1 cellular context compared by ENCODE assay signal in the genomic region with DNA sequence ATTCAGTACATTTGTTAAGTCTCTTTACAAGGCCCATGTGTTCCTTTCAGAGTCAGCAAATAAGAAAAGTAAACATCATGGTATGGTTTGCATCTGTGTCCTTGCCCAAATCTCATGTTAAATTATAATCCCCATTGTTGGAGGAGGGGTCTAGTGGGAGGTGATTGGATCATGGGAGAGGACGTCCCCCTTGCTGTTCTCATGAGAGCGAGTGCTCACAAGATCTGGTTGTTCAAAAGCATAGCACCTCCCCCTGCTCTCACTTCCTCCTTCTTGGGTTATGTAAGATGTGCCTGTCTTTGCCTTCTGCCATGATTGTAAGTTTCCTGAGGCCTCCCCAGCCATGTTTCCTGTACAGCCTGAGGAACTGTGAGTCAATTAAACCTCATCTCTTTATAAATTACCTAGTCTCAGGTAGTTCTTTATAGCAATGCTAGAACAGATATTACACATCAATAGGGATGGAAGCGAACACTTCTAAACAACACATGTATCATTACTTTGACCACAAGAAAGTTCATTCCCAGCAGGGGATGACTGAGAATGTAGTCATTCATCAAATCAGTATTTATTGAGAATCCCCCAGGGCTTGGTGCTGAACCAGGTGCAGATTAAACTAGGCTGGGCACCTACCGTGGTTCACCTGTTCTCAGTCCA.
TF ChIP-seq lines count a peak whose summit lies in the region.

No MANE protein-coding gene starts in this region.

TF ChIP-seq in HepG2, 621 proteins besides CTCF, POLR2A, EP300 and RAD21 (continues in another document):
- 0 out of 2 replicates have a peak, but pooled peaks have one; percentile 13 for TF ChIP-seq ZMYM4 (CRISPR knock-in tag; IDR thresholded peaks at IDR 0.05)
- TF ChIP-seq TSC22D2 (CRISPR knock-in tag; IDR thresholded peaks at IDR 0.05; ENCODE audit: borderline replicate concordance) = no peak
- TF ChIP-seq ELF3 (CRISPR knock-in tag; IDR thresholded peaks at IDR 0.05) = peak; percentile 82
- TF ChIP-seq RXRB (CRISPR knock-in tag; IDR thresholded peaks at IDR 0.05; ENCODE audit: borderline replicate concordance) = peak; percentile 36; the same call in 1 of the 2 replicates
- TF ChIP-seq RFX5 (IDR thresholded peaks at IDR 0.05; ENCODE audit: low read depth, low read length) = no peak
- no peak for TF ChIP-seq NFE2L1 (CRISPR knock-in tag; IDR thresholded peaks at IDR 0.05; ENCODE audit: borderline replicate concordance)
- TF ChIP-seq GABPA (IDR thresholded peaks at IDR 0.05; ENCODE audit: low read depth, low read length) = no peak
- 0 out of 2 replicates have a peak, but pooled peaks have one; percentile 15 for TF ChIP-seq GABPA (CRISPR knock-in tag; IDR thresholded peaks at IDR 0.05; ENCODE audit: low read depth)
- TF ChIP-seq THAP11 (CRISPR knock-in tag; IDR thresholded peaks at IDR 0.05) = 0 out of 2 replicates have a peak, but pooled peaks have one; percentile 25
- TF ChIP-seq REPIN1 (CRISPR knock-in tag; IDR thresholded peaks at IDR 0.05; ENCODE audit: borderline replicate concordance, low read depth) = no peak
- TF ChIP-seq GATAD2A (CRISPR knock-in tag; IDR thresholded peaks at IDR 0.05) = 0 out of 2 replicates have a peak, but pooled peaks have one; percentile 34
- 0 out of 2 replicates have a peak, but pooled peaks have one; percentile 41 for TF ChIP-seq ZNF263 (CRISPR knock-in tag; IDR thresholded peaks at IDR 0.05)
- peak; percentile 67; the same call in 1 of the 2 replicates for TF ChIP-seq PITX1 (CRISPR knock-in tag; IDR thresholded peaks at IDR 0.05)
- no peak for TF ChIP-seq IKZF1 (IDR thresholded peaks at IDR 0.05)
- no peak for TF ChIP-seq MATR3 (CRISPR knock-in tag; IDR thresholded peaks at IDR 0.05)
- TF ChIP-seq MAFF (IDR thresholded peaks at IDR 0.05; ENCODE audit: low read depth, low read length) = peak; percentile 26; the same call in 1 of the 2 replicates
- TF ChIP-seq, protein P1, sequence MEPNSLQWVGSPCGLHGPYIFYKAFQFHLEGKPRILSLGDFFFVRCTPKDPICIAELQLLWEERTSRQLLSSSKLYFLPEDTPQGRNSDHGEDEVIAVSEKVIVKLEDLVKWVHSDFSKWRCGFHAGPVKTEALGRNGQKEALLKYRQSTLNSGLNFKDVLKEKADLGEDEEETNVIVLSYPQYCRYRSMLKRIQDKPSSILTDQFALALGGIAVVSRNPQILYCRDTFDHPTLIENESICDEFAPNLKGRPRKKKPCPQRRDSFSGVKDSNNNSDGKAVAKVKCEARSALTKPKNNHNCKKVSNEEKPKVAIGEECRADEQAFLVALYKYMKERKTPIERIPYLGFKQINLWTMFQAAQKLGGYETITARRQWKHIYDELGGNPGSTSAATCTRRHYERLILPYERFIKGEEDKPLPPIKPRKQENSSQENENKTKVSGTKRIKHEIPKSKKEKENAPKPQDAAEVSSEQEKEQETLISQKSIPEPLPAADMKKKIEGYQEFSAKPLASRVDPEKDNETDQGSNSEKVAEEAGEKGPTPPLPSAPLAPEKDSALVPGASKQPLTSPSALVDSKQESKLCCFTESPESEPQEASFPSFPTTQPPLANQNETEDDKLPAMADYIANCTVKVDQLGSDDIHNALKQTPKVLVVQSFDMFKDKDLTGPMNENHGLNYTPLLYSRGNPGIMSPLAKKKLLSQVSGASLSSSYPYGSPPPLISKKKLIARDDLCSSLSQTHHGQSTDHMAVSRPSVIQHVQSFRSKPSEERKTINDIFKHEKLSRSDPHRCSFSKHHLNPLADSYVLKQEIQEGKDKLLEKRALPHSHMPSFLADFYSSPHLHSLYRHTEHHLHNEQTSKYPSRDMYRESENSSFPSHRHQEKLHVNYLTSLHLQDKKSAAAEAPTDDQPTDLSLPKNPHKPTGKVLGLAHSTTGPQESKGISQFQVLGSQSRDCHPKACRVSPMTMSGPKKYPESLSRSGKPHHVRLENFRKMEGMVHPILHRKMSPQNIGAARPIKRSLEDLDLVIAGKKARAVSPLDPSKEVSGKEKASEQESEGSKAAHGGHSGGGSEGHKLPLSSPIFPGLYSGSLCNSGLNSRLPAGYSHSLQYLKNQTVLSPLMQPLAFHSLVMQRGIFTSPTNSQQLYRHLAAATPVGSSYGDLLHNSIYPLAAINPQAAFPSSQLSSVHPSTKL (CRISPR knock-in tag; IDR thresholded peaks at IDR 0.05) = 0 out of 2 replicates have a peak, but pooled peaks have one; percentile 11
- TF ChIP-seq MIXL1 (CRISPR knock-in tag; IDR thresholded peaks at IDR 0.05) = 0 out of 2 replicates have a peak, but pooled peaks have one; percentile 15
- peak; percentile 25; the same call in 1 of the 2 replicates for TF ChIP-seq POGZ (CRISPR knock-in tag; IDR thresholded peaks at IDR 0.05)
- TF ChIP-seq ISL2 (CRISPR knock-in tag; IDR thresholded peaks at IDR 0.05) = no peak
- TF ChIP-seq, protein P2, sequence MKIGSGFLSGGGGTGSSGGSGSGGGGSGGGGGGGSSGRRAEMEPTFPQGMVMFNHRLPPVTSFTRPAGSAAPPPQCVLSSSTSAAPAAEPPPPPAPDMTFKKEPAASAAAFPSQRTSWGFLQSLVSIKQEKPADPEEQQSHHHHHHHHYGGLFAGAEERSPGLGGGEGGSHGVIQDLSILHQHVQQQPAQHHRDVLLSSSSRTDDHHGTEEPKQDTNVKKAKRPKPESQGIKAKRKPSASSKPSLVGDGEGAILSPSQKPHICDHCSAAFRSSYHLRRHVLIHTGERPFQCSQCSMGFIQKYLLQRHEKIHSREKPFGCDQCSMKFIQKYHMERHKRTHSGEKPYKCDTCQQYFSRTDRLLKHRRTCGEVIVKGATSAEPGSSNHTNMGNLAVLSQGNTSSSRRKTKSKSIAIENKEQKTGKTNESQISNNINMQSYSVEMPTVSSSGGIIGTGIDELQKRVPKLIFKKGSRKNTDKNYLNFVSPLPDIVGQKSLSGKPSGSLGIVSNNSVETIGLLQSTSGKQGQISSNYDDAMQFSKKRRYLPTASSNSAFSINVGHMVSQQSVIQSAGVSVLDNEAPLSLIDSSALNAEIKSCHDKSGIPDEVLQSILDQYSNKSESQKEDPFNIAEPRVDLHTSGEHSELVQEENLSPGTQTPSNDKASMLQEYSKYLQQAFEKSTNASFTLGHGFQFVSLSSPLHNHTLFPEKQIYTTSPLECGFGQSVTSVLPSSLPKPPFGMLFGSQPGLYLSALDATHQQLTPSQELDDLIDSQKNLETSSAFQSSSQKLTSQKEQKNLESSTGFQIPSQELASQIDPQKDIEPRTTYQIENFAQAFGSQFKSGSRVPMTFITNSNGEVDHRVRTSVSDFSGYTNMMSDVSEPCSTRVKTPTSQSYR (CRISPR knock-in tag; IDR thresholded peaks at IDR 0.05; ENCODE audit: borderline replicate concordance) = peak; percentile 75; the same call in 1 of the 2 replicates
- no peak for TF ChIP-seq ZFP90 (CRISPR knock-in tag; IDR thresholded peaks at IDR 0.05; ENCODE audit: borderline replicate concordance)
- TF ChIP-seq, protein P3, sequence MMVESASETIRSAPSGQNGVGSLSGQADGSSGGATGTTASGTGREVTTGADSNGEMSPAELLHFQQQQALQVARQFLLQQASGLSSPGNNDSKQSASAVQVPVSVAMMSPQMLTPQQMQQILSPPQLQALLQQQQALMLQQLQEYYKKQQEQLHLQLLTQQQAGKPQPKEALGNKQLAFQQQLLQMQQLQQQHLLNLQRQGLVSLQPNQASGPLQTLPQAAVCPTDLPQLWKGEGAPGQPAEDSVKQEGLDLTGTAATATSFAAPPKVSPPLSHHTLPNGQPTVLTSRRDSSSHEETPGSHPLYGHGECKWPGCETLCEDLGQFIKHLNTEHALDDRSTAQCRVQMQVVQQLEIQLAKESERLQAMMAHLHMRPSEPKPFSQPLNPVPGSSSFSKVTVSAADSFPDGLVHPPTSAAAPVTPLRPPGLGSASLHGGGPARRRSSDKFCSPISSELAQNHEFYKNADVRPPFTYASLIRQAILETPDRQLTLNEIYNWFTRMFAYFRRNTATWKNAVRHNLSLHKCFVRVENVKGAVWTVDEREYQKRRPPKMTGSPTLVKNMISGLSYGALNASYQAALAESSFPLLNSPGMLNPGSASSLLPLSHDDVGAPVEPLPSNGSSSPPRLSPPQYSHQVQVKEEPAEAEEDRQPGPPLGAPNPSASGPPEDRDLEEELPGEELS (CRISPR knock-in tag; IDR thresholded peaks at IDR 0.05) = 0 out of 2 replicates have a peak, but pooled peaks have one; percentile 25
- TF ChIP-seq ZBTB20 (CRISPR knock-in tag; IDR thresholded peaks at IDR 0.05; ENCODE audit: borderline replicate concordance, low read depth) = 0 out of 2 replicates have a peak, but pooled peaks have one; percentile 68
- TF ChIP-seq GABPB1 (CRISPR knock-in tag; IDR thresholded peaks at IDR 0.05) = peak; percentile 20; the same call in 1 of the 2 replicates
- TF ChIP-seq NAIF1 (CRISPR knock-in tag; IDR thresholded peaks at IDR 0.05; ENCODE audit: borderline replicate concordance) = no peak
- no peak for TF ChIP-seq ZNF3 (CRISPR knock-in tag; IDR thresholded peaks at IDR 0.05)
- TF ChIP-seq, protein P4, sequence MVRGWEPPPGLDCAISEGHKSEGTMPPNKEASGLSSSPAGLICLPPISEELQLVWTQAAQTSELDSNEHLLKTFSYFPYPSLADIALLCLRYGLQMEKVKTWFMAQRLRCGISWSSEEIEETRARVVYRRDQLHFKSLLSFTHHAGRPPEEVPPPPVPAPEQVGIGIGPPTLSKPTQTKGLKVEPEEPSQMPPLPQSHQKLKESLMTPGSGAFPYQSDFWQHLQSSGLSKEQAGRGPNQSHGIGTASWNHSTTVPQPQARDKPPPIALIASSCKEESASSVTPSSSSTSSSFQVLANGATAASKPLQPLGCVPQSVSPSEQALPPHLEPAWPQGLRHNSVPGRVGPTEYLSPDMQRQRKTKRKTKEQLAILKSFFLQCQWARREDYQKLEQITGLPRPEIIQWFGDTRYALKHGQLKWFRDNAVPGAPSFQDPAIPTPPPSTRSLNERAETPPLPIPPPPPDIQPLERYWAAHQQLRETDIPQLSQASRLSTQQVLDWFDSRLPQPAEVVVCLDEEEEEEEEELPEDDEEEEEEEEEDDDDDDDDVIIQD (CRISPR knock-in tag; IDR thresholded peaks at IDR 0.05; ENCODE audit: low read depth) = 0 out of 2 replicates have a peak, but pooled peaks have one; percentile 11
- TF ChIP-seq, protein P5, sequence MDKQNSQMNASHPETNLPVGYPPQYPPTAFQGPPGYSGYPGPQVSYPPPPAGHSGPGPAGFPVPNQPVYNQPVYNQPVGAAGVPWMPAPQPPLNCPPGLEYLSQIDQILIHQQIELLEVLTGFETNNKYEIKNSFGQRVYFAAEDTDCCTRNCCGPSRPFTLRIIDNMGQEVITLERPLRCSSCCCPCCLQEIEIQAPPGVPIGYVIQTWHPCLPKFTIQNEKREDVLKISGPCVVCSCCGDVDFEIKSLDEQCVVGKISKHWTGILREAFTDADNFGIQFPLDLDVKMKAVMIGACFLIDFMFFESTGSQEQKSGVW (CRISPR knock-in tag; IDR thresholded peaks at IDR 0.05; ENCODE audit: borderline replicate concordance) = no peak
- TF ChIP-seq, protein P6, sequence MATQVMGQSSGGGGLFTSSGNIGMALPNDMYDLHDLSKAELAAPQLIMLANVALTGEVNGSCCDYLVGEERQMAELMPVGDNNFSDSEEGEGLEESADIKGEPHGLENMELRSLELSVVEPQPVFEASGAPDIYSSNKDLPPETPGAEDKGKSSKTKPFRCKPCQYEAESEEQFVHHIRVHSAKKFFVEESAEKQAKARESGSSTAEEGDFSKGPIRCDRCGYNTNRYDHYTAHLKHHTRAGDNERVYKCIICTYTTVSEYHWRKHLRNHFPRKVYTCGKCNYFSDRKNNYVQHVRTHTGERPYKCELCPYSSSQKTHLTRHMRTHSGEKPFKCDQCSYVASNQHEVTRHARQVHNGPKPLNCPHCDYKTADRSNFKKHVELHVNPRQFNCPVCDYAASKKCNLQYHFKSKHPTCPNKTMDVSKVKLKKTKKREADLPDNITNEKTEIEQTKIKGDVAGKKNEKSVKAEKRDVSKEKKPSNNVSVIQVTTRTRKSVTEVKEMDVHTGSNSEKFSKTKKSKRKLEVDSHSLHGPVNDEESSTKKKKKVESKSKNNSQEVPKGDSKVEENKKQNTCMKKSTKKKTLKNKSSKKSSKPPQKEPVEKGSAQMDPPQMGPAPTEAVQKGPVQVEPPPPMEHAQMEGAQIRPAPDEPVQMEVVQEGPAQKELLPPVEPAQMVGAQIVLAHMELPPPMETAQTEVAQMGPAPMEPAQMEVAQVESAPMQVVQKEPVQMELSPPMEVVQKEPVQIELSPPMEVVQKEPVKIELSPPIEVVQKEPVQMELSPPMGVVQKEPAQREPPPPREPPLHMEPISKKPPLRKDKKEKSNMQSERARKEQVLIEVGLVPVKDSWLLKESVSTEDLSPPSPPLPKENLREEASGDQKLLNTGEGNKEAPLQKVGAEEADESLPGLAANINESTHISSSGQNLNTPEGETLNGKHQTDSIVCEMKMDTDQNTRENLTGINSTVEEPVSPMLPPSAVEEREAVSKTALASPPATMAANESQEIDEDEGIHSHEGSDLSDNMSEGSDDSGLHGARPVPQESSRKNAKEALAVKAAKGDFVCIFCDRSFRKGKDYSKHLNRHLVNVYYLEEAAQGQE (IDR thresholded peaks at IDR 0.05; ENCODE audit: borderline replicate concordance in 1 of 2, low read depth in 1 of 2, low read length in 2 of 2) = no peak
- TF ChIP-seq, protein P7, sequence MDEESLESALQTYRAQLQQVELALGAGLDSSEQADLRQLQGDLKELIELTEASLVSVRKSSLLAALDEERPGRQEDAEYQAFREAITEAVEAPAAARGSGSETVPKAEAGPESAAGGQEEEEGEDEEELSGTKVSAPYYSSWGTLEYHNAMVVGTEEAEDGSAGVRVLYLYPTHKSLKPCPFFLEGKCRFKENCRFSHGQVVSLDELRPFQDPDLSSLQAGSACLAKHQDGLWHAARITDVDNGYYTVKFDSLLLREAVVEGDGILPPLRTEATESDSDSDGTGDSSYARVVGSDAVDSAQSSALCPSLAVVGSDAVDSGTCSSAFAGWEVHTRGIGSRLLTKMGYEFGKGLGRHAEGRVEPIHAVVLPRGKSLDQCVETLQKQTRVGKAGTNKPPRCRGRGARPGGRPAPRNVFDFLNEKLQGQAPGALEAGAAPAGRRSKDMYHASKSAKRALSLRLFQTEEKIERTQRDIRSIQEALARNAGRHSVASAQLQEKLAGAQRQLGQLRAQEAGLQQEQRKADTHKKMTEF (CRISPR knock-in tag; IDR thresholded peaks at IDR 0.05) = no peak
- TF ChIP-seq ZNF644 (CRISPR knock-in tag; IDR thresholded peaks at IDR 0.05; ENCODE audit: low read depth) = peak; percentile 67; the same call in 1 of the 2 replicates
- TF ChIP-seq FOSL2 (CRISPR knock-in tag; IDR thresholded peaks at IDR 0.05) = no peak
- TF ChIP-seq ZFY (CRISPR knock-in tag; IDR thresholded peaks at IDR 0.05) = 0 out of 2 replicates have a peak, but pooled peaks have one; percentile 5
- peak; percentile 49; the same call in 1 of the 2 replicates for TF ChIP-seq SAP130 (CRISPR knock-in tag; IDR thresholded peaks at IDR 0.05; ENCODE audit: low read depth)
- no peak for TF ChIP-seq ZNF333 (CRISPR knock-in tag; IDR thresholded peaks at IDR 0.05; ENCODE audit: borderline replicate concordance)
- TF ChIP-seq, protein P8, sequence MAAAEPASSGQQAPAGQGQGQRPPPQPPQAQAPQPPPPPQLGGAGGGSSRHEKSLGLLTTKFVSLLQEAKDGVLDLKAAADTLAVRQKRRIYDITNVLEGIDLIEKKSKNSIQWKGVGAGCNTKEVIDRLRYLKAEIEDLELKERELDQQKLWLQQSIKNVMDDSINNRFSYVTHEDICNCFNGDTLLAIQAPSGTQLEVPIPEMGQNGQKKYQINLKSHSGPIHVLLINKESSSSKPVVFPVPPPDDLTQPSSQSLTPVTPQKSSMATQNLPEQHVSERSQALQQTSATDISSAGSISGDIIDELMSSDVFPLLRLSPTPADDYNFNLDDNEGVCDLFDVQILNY (CRISPR knock-in tag; conservative IDR thresholded peaks at IDR 0.05) = no peak
- TF ChIP-seq ETV5 (CRISPR knock-in tag; IDR thresholded peaks at IDR 0.05; ENCODE audit: borderline replicate concordance) = peak; percentile 17; the same call in 1 of the 2 replicates
- TF ChIP-seq ARHGAP35 (CRISPR knock-in tag; IDR thresholded peaks at IDR 0.05; ENCODE audit: borderline replicate concordance) = no peak
- 0 out of 2 replicates have a peak, but pooled peaks have one; percentile 28 for TF ChIP-seq MEF2D (CRISPR knock-in tag; IDR thresholded peaks at IDR 0.05)
- no peak for TF ChIP-seq ZNF224 (CRISPR knock-in tag; IDR thresholded peaks at IDR 0.05)
- no peak for TF ChIP-seq FOXA1 (IDR thresholded peaks at IDR 0.05)
- TF ChIP-seq FOXA1 (CRISPR knock-in tag; IDR thresholded peaks at IDR 0.05) = peak; percentile 49
